In the genomic region with DNA sequence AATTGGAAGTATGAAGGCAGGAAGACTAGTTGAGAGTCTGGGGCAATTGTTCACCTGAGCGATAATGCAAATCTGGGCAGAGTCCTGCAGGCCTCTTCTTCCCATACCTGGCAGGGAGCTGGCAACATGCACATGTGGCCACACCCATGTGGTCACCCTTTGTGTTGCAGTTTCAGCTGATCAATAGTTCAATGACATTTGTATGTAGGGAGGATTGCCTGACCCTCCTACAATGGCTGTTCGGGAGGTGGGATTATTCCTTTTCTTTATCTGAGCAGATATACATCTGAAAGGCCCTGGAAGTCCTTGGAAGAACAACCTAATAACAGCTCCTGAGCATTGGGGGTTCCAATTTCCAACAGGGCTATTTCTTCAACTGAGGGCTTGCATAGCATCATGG, we compare ENCODE assay signal across 2 cellular contexts.
TF ChIP-seq lines count a peak whose summit lies in the region.

No MANE protein-coding gene starts in this region.

TF ChIP-seq in GM23338, 12 proteins besides CTCF, POLR2A, EP300 and RAD21 (continues in another document):
- TF ChIP-seq ZNF331 (CRISPR knock-in tag; IDR thresholded peaks at IDR 0.05; ENCODE audit: low read depth) (no peak), NANOG (IDR thresholded peaks at IDR 0.05; ENCODE audit: borderline replicate concordance) (no peak), JUNB (IDR thresholded peaks at IDR 0.05; ENCODE audit: unreplicated experiment) (no peak), ZNF114 (CRISPR knock-in tag; IDR thresholded peaks at IDR 0.05) (no peak), EZH2 (IDR thresholded peaks at IDR 0.05; ENCODE audit: low read depth, unreplicated experiment) (no peak), EZH2phosphoT487 (IDR thresholded peaks at IDR 0.05; ENCODE audit: unreplicated experiment) (no peak), CREB1 (CRISPR knock-in tag; IDR thresholded peaks at IDR 0.05; ENCODE audit: low read depth) (no peak), STAT1 (IDR thresholded peaks at IDR 0.05; ENCODE audit: unreplicated experiment) (no peak)
- TF ChIP-seq, protein P1, sequence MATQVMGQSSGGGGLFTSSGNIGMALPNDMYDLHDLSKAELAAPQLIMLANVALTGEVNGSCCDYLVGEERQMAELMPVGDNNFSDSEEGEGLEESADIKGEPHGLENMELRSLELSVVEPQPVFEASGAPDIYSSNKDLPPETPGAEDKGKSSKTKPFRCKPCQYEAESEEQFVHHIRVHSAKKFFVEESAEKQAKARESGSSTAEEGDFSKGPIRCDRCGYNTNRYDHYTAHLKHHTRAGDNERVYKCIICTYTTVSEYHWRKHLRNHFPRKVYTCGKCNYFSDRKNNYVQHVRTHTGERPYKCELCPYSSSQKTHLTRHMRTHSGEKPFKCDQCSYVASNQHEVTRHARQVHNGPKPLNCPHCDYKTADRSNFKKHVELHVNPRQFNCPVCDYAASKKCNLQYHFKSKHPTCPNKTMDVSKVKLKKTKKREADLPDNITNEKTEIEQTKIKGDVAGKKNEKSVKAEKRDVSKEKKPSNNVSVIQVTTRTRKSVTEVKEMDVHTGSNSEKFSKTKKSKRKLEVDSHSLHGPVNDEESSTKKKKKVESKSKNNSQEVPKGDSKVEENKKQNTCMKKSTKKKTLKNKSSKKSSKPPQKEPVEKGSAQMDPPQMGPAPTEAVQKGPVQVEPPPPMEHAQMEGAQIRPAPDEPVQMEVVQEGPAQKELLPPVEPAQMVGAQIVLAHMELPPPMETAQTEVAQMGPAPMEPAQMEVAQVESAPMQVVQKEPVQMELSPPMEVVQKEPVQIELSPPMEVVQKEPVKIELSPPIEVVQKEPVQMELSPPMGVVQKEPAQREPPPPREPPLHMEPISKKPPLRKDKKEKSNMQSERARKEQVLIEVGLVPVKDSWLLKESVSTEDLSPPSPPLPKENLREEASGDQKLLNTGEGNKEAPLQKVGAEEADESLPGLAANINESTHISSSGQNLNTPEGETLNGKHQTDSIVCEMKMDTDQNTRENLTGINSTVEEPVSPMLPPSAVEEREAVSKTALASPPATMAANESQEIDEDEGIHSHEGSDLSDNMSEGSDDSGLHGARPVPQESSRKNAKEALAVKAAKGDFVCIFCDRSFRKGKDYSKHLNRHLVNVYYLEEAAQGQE (IDR thresholded peaks at IDR 0.05; ENCODE audit: unreplicated experiment), result no peak
- TF ChIP-seq, protein P2, sequence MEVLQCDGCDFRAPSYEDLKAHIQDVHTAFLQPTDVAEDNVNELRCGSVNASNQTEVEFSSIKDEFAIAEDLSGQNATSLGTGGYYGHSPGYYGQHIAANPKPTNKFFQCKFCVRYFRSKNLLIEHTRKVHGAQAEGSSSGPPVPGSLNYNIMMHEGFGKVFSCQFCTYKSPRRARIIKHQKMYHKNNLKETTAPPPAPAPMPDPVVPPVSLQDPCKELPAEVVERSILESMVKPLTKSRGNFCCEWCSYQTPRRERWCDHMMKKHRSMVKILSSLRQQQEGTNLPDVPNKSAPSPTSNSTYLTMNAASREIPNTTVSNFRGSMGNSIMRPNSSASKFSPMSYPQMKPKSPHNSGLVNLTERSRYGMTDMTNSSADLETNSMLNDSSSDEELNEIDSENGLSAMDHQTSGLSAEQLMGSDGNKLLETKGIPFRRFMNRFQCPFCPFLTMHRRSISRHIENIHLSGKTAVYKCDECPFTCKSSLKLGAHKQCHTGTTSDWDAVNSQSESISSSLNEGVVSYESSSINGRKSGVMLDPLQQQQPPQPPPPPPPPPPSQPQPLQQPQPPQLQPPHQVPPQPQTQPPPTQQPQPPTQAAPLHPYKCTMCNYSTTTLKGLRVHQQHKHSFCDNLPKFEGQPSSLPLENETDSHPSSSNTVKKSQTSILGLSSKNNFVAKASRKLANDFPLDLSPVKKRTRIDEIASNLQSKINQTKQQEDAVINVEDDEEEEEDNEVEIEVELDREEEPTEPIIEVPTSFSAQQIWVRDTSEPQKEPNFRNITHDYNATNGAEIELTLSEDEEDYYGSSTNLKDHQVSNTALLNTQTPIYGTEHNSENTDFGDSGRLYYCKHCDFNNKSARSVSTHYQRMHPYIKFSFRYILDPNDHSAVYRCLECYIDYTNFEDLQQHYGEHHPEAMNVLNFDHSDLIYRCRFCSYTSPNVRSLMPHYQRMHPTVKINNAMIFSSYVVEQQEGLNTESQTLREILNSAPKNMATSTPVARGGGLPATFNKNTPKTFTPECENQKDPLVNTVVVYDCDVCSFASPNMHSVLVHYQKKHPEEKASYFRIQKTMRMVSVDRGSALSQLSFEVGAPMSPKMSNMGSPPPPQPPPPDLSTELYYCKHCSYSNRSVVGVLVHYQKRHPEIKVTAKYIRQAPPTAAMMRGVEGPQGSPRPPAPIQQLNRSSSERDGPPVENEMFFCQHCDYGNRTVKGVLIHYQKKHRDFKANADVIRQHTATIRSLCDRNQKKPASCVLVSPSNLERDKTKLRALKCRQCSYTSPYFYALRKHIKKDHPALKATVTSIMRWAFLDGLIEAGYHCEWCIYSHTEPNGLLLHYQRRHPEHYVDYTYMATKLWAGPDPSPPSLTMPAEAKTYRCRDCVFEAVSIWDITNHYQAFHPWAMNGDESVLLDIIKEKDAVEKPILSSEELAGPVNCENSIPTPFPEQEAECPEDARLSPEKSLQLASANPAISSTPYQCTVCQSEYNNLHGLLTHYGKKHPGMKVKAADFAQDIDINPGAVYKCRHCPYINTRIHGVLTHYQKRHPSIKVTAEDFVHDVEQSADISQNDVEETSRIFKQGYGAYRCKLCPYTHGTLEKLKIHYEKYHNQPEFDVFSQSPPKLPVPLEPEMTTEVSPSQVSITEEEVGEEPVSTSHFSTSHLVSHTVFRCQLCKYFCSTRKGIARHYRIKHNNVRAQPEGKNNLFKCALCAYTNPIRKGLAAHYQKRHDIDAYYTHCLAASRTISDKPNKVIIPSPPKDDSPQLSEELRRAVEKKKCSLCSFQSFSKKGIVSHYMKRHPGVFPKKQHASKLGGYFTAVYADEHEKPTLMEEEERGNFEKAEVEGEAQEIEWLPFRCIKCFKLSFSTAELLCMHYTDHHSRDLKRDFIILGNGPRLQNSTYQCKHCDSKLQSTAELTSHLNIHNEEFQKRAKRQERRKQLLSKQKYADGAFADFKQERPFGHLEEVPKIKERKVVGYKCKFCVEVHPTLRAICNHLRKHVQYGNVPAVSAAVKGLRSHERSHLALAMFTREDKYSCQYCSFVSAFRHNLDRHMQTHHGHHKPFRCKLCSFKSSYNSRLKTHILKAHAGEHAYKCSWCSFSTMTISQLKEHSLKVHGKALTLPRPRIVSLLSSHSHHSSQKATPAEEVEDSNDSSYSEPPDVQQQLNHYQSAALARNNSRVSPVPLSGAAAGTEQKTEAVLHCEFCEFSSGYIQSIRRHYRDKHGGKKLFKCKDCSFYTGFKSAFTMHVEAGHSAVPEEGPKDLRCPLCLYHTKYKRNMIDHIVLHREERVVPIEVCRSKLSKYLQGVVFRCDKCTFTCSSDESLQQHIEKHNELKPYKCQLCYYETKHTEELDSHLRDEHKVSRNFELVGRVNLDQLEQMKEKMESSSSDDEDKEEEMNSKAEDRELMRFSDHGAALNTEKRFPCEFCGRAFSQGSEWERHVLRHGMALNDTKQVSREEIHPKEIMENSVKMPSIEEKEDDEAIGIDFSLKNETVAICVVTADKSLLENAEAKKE (CRISPR knock-in tag; IDR thresholded peaks at IDR 0.05), result no peak

TF ChIP-seq in H1, 55 proteins besides CTCF, POLR2A, EP300 and RAD21:
- no peak for TF ChIP-seq RXRA (IDR thresholded peaks at IDR 0.05; ENCODE audit: insufficient read depth, low read depth, low read length)
- TF ChIP-seq, protein P3, sequence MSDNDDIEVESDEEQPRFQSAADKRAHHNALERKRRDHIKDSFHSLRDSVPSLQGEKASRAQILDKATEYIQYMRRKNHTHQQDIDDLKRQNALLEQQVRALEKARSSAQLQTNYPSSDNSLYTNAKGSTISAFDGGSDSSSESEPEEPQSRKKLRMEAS (IDR thresholded peaks at IDR 0.05), result peak; percentile 65
